ENCODE assay signal across 10 cellular contexts in the genomic region with DNA sequence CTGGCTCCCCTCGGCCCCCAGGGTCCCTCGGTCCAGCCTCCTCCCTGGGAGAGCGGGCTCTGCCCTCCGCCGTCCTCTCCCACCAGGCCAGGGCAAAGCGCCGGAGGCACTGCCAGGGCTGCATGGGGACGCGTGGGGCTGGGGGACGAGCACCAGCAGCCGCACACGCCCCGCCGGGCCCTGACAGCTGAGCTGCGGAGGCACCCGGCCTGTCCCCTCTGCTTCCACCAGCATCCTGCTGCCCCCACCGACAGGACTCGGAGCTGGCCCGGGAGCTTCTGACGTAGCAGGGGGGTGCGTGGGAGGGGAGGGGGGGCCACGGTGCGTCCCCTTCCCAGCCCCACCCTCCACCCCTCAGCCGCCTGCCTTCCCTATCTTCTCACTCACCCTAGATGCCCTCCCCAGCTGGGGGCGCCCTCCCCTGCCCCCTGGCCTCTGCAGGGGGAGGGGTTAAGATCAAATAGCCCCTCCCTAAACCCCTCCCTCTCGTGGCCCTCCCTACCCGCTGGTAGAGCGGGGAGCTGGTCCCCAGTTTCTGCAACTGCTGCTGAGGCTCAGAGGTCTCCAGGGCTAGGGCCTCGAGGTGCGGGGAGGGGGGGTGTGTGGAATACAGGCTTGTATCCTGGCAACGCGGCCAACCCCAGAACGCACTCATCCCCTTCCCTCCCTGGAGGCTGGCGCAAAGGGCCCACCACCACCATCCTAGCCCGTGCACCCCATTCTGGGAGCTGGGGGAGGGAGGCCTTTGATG. TPM values are rescaled to one million over a fixed set of nuclear protein-coding genes. Genes with fewer than 3 reads are reported as not detected.
A peak's percentile ranks its signal among the peaks of the same experiment; 100 is the strongest.
DNase-seq lines count a peak whose midpoint lies in the region; ATAC-seq and TF ChIP-seq lines count a peak whose summit lies in the region.
"Had no signal": no experiment of that assay in that cellular context is flagged by ENCODE, and none has a peak within 500 bp of the region (broad histone marks: within the 10 kb centered on the region; RNA-seq: fewer than 3 reads in every experiment).

No MANE protein-coding gene starts in this region.

- peaks cover 12% of the 10 kb centered on the region for H3K4me1 Mint-ChIP-seq in endothelial cell (ENCODE audit: unreplicated experiment)

- peaks cover 0 to 10% of the 10 kb centered on the region in 2 donors for H3K27me3 ChIP-seq in uterus

- no peak overlapping the region for H3K4me3 Mint-ChIP-seq in endothelial cell (ENCODE audit: unreplicated experiment)

- H3K4me3 ChIP-seq in uterus = no peak overlapping the region

- no peak overlapping the region for H3K27ac Mint-ChIP-seq in endothelial cell (ENCODE audit: unreplicated experiment)

- ATAC-seq in HG02588 (IDR thresholded peaks at IDR 0.05; ENCODE audit: unreplicated experiment) = no peak

- H3K36me3 ChIP-seq in uterus = no peaks in the 10 kb centered on the region

- no peak for TF ChIP-seq POLR2A in uterus (IDR thresholded peaks at IDR 0.05)

- H3K27ac ChIP-seq in uterus = no peak overlapping the region
- H3K27ac ChIP-seq: SK-N-MC had no signal

- no peaks in the 10 kb centered on the region for H3K9me3 Mint-ChIP-seq in endothelial cell (ENCODE audit: unreplicated experiment)

- in situ Hi-C loops in SK-MEL-5 (cut with HindIII; ENCODE audit: low pct_unique_long_range_greater_than_20kb, low sequenced_read_pairs) (no loop called here), ACHN (cut with HindIII; ENCODE audit: low pct_ligation_motif_present, low pct_unique_long_range_greater_than_20kb, low sequenced_read_pairs) (no loop called here)

- TF ChIP-seq CTCF in endothelial cell (IDR thresholded peaks at IDR 0.05; ENCODE audit: unreplicated experiment) (no peak), uterus (IDR thresholded peaks at IDR 0.05) (no peak)

- H3K9me3 ChIP-seq in uterus = no peaks in the 10 kb centered on the region

- H3K4me1 ChIP-seq in uterus = peaks cover 0 to 18% of the 10 kb centered on the region in 2 donors

- peaks cover 12% of the 10 kb centered on the region for H3K36me3 Mint-ChIP-seq in endothelial cell (ENCODE audit: low read depth, unreplicated experiment)

- peak; percentile 50 for DNase-seq in NCI-H146 (lab: John Stamatoyannopoulos, UW)
- no peak for DNase-seq in NCI-H146 treated with DMSO at 0.1 percent for 48 hours (lab: John Stamatoyannopoulos, UW; ENCODE audit: unreplicated experiment)
- DNase-seq in SK-MEL-5 (ENCODE audit: low read depth, low spot score) = peak; percentile 26
- DNase-seq in endothelial cell (ENCODE audit: low spot score) = peak; percentile 34
- DNase-seq in stimulated activated CD4-positive, alpha-beta T cell treated with anti-CD3 and anti-CD28 coated beads, Interleukin-4, amount 100 ng/mL, for 4 hours = peak; percentile 17 to 18
- no peak for DNase-seq in uterus
- DNase-seq in ACHN = no peak

- intact Hi-C loops in uterus (cut with DNase I; ENCODE audit: low total_unique reads) = no loop called here

- peaks cover 16% of the 10 kb centered on the region for H3K27me3 Mint-ChIP-seq in endothelial cell (ENCODE audit: unreplicated experiment)

RNA-seq across cellular contexts. Expression of gene SRCIN1, which starts 1.1 kb away (rescaled TPM):
- 0.37 and 1.3 TPM in 2 replicates for total RNA-seq in SK-MEL-5 (2014; rRNA removed; shearing (Covaris generic))
- polyA plus RNA-seq in SK-MEL-5 (2015; cell fraction: cytosol; rRNA removed) = 2.7 and 3.1 TPM in 2 replicates
- polyA plus RNA-seq in SK-MEL-5 (2015; cell fraction: nucleus; rRNA removed) = 6.4 and 7.1 TPM in 2 replicates
- total RNA-seq in endothelial cell (ENCODE audit: unreplicated experiment) (0.59 TPM), uterus (1 to 10 TPM in 2 of 4 donors, not detected in 2; 3.4 to 6.6 TPM)
- polyA plus RNA-seq: BJ had no signal

Comparison
In these comparisons a context has a peak if more than half of its experiments do, and no peak if none do; other contexts are left out.
1. DNase-seq: peak in NCI-H146 (single experiment), SK-MEL-5 (single experiment), endothelial cell (single experiment) and stimulated activated CD4-positive, alpha-beta T cell treated with anti-CD3 and anti-CD28 coated beads, Interleukin-4, amount 100 ng/mL, for 4 hours (2 of 2); none in NCI-H146 treated with DMSO at 0.1 percent for 48 hours (single experiment), uterus (0 of 2) and ACHN (single experiment).